29 cellular contexts compared by ENCODE assay signal in the genomic region with DNA sequence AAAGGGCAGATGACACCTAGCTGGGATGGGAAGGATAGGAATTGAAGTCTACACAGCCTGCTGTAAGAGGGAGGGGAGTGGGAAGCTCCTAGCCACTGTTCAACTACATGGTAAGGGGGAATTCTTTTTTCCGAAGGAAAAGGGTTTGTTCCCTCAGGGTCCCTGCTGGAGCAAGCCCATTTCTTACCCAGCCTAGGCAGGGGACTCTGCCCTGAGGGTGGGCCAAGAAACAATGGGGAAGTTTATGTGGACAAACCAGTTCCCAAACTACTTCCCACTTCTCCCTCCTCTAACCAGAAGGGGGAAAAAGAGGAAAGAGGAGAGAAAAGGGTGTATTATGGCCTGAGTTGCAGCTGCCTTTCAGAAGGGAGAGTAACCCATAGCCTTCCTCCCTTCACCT. TPM values are rescaled to one million over a fixed set of nuclear protein-coding genes. Genes with fewer than 3 reads are reported as not detected.
"Had no signal": no experiment of that assay in that cellular context is flagged by ENCODE, and none has a peak within 500 bp of the region (broad histone marks: within the 10 kb centered on the region; RNA-seq: fewer than 3 reads in every experiment).

No MANE protein-coding gene starts in this region.

- DNase-seq: cortex of kidney; dorsolateral prefrontal cortex; effector CD8-positive, alpha-beta T cell; heart left ventricle; hippocampal formation; left ventricle myocardium inferior; lower lobe of right lung; midbrain; naive B cell; occipital lobe; psoas muscle; retina; spleen; stimulated activated CD4-positive, alpha-beta T cell treated with anti-CD3 and anti-CD28 coated beads, Interleukin-15, amount 100 ng/mL, for 24 hours; stimulated activated CD4-positive, alpha-beta T cell treated with anti-CD3 and anti-CD28 coated beads, Interleukin-1b, Interleukin-23, amount 100 ng/mL, for 48 hours; stimulated activated CD4-positive, alpha-beta T cell treated with anti-CD3 and anti-CD28 coated beads, Interleukin-4, amount 100 ng/mL, for 24 hours; tibial artery had no signal

- H2AFZ ChIP-seq: parathyroid adenoma had no signal

- H3K27me3 ChIP-seq: tibial artery had no signal

- H3K79me2 ChIP-seq: parathyroid adenoma had no signal

- H3K4me3 ChIP-seq: dorsolateral prefrontal cortex, heart left ventricle, left ventricle myocardium inferior, lower lobe of right lung, psoas muscle, spleen, tibial artery had no signal

- H3K27ac ChIP-seq: dorsolateral prefrontal cortex, left ventricle myocardium inferior, lower lobe of right lung, parathyroid adenoma, psoas muscle, tibial artery had no signal

- H3K36me3 ChIP-seq: heart left ventricle, left ventricle myocardium inferior, lower lobe of right lung, spleen, tibial artery had no signal

- H3K36me3 Mint-ChIP-seq: memory B cell; stimulated activated memory B cell treated with anti-CD40 and anti-IgM and Interleukin-4, amounts not matched to agents 10 μg/mL and 1 μg/mL and 100 μg/mL, for 72 hours had no signal

- H3K4me1 ChIP-seq: left ventricle myocardium inferior, lower lobe of right lung, parathyroid adenoma, psoas muscle, tibial artery had no signal

- ATAC-seq: esophagus mucosa; heart left ventricle; lower lobe of right lung; psoas muscle; sciatic nerve; stimulated activated memory B cell treated with anti-CD40 and anti-IgM and Interleukin-4, amounts not matched to agents 10 μg/mL and 1 μg/mL and 100 μg/mL, for 72 hours had no signal

- H3K4me1 Mint-ChIP-seq: nephron had no signal

- H3K4me3 Mint-ChIP-seq: memory B cell; nephron; stimulated activated memory B cell treated with anti-CD40 and anti-IgM and Interleukin-4, amounts not matched to agents 10 μg/mL and 1 μg/mL and 100 μg/mL, for 72 hours; stimulated activated naive CD8-positive, alpha-beta T cell treated with anti-CD3 and anti-CD28 coated beads, Interleukin-15, Interleukin-2, amounts not matched to agents 100 ng/mL and 50 ng/mL, for 24 hours had no signal

- H3K27ac Mint-ChIP-seq: memory B cell; naive B cell; nephron; stimulated activated memory B cell treated with anti-CD40 and anti-IgM and Interleukin-4, amounts not matched to agents 10 μg/mL and 1 μg/mL and 100 μg/mL, for 72 hours; stimulated activated naive CD8-positive, alpha-beta T cell treated with anti-CD3 and anti-CD28 coated beads, Interleukin-15, Interleukin-2, amounts not matched to agents 100 ng/mL and 50 ng/mL, for 24 hours had no signal

- H3K27me3 Mint-ChIP-seq: memory B cell; naive B cell; stimulated activated memory B cell treated with anti-CD40 and anti-IgM and Interleukin-4, amounts not matched to agents 10 μg/mL and 1 μg/mL and 100 μg/mL, for 72 hours; stimulated activated naive CD8-positive, alpha-beta T cell treated with anti-CD3 and anti-CD28 coated beads, Interleukin-15, Interleukin-2, amounts not matched to agents 100 ng/mL and 50 ng/mL, for 24 hours had no signal

- H3K9me3 Mint-ChIP-seq: memory B cell; nephron; stimulated activated memory B cell treated with anti-CD40 and anti-IgM and Interleukin-4, amounts not matched to agents 10 μg/mL and 1 μg/mL and 100 μg/mL, for 72 hours; stimulated activated naive CD8-positive, alpha-beta T cell treated with anti-CD3 and anti-CD28 coated beads, Interleukin-15, Interleukin-2, amounts not matched to agents 100 ng/mL and 50 ng/mL, for 24 hours had no signal

- FAIRE-seq: endometrium, frontal cortex, keratinocyte had no signal

RNA-seq across cellular contexts. Expression of a gene that starts 13.5 kb away (rescaled TPM):
- total RNA-seq: fibroblast of lung, glomerular endothelial cell had no signal
- polyA plus RNA-seq: fibroblast of lung, keratinocyte had no signal
